In the genomic region with DNA sequence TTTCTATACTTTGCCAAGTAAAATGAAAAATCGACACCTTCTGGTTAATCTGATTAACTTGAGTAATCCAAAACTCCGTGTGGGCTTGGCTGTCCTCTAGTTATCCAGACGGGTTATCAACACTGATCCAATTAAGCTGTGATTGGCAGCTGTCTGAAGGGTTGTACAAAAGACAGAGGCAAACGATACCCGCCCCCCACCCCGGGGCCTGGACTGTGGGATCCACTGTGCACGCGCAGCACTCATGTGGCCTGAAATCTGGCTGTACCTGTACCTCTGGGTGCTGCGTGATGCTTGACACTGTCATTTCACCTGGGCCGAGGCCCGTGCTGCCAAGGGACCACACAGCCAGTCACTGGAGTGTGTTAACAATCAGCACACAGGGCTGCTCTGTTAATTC, we compare ENCODE assay signal across 19 cellular contexts. TPM values are rescaled to one million over a fixed set of nuclear protein-coding genes. Genes with fewer than 3 reads are reported as not detected.
DNase-seq lines count a peak whose midpoint lies in the region; ATAC-seq and TF ChIP-seq lines count a peak whose summit lies in the region.
"Had no signal": no experiment of that assay in that cellular context is flagged by ENCODE, and none has a peak within 500 bp of the region (broad histone marks: within the 10 kb centered on the region; RNA-seq: fewer than 3 reads in every experiment).

No MANE protein-coding gene starts in this region.

- H2AFZ ChIP-seq in neuronal stem cell (ENCODE audit: low read length), result no peak overlapping the region

- peaks cover 3% of the 10 kb centered on the region for H3K79me1 ChIP-seq in neuronal stem cell (ENCODE audit: low read depth, low read length)

- DNase-seq in NCI-H82 (lab: John Stamatoyannopoulos, UW) (peak; percentile 100), esophagus squamous epithelium (lab: John Stamatoyannopoulos, UW) (no peak), neuronal stem cell (ENCODE audit: low spot score) (no peak), tibial nerve (ENCODE audit: low spot score in 2 of 2) (no peak), caudate nucleus (lab: John Stamatoyannopoulos, UW) (no peak)
- no peak for DNase-seq in activated CD4-positive, alpha-beta T cell treated with anti-CD3 and anti-CD28 coated beads for 48 hours
- DNase-seq in stimulated activated naive B cell treated with anti-CD40 and anti-IgM and Interleukin-4, amounts not matched to agents 10 μg/mL and 1 μg/mL and 100 μg/mL, for 72 hours, result no peak
- DNase-seq: activated CD4-positive, CD25-positive, alpha-beta regulatory T cell treated with anti-CD3 and anti-CD28 coated beads, Interleukin-2, amount 50 U/mL, for 72 hours; C1 segment of cervical spinal cord; DMS53; NCI-H1048; NCI-H2171 treated with DMSO at 0.1 percent for 48 hours; NK-92 treated with Interleukin-12 subunit alpha and Interleukin-12 subunit beta, amount 100 ng/mL, for 24 hours; stimulated activated CD4-positive, alpha-beta T cell treated with anti-CD3 and anti-CD28 coated beads, Interleukin-12 subunit alpha, Interleukin-12 subunit beta, amount 100 ng/mL, for 4 hours had no signal

- peak overlapping the region; percentile 35 for H3K18ac ChIP-seq in neuronal stem cell (ENCODE audit: low read length)

- H3K4me1 Mint-ChIP-seq in stimulated activated naive B cell treated with anti-CD40 and anti-IgM and Interleukin-4, amounts not matched to agents 10 μg/mL and 1 μg/mL and 100 μg/mL, for 72 hours, result no peaks in the 10 kb centered on the region

- no peak for ATAC-seq in stimulated activated naive B cell treated with anti-CD40 and anti-IgM and Interleukin-4, amounts not matched to agents 10 μg/mL and 1 μg/mL and 100 μg/mL, for 72 hours (replicated peaks)
- no peak for ATAC-seq in HG03159 (IDR thresholded peaks at IDR 0.05; ENCODE audit: unreplicated experiment)

- intact Hi-C loops in esophagus squamous epithelium (cut with DNase I), result no loop called here

- no peak overlapping the region for H2AK5ac ChIP-seq in neuronal stem cell (ENCODE audit: low read depth, low read length)

- H3K4me1 ChIP-seq in esophagus squamous epithelium (peaks cover 0 to 24% (median 7%) of the 10 kb centered on the region in 3 donors), neuronal stem cell (ENCODE audit: control insufficient read depth in 2 of 2, insufficient read depth in 1 of 2, low read depth in 1 of 2, low read length in 2 of 2) (peaks cover 0 to 5% of the 10 kb centered on the region in 2 donors), tibial nerve (peaks cover 0 to 40% (median 20%) of the 10 kb centered on the region in 4 donors)
- H3K4me1 ChIP-seq: body of pancreas had no signal

- no peaks in the 10 kb centered on the region for H3K27me3 ChIP-seq in esophagus squamous epithelium
- H3K27me3 ChIP-seq in neuronal stem cell (ENCODE audit: control insufficient read depth in 3 of 3, insufficient read depth in 3 of 3, low read depth in 1 of 3, low read length in 3 of 3), result no peaks in the 10 kb centered on the region
- H3K27me3 ChIP-seq in tibial nerve, result no peaks in the 10 kb centered on the region
- H3K27me3 ChIP-seq: body of pancreas had no signal

- TF ChIP-seq POLR2A in esophagus squamous epithelium (IDR thresholded peaks at IDR 0.05) (no peak), tibial nerve (IDR thresholded peaks at IDR 0.05) (no peak)

- H3K4me3 ChIP-seq in esophagus squamous epithelium, result no peak overlapping the region
- no peak overlapping the region for H3K4me3 ChIP-seq in neuronal stem cell (ENCODE audit: low read length in 2 of 2)
- H3K4me3 ChIP-seq in tibial nerve, result no peak overlapping the region
- H3K4me3 ChIP-seq: body of pancreas had no signal

- no peak overlapping the region for H2BK120ac ChIP-seq in neuronal stem cell (ENCODE audit: low read depth, low read length)

- peak overlapping the region in 3 of 4 donors; percentile 77 to 88 (median 84) for H3K27ac ChIP-seq in esophagus squamous epithelium
- no peak overlapping the region for H3K27ac ChIP-seq in neuronal stem cell (replicated peaks; ENCODE audit: low read length)
- peak overlapping the region; percentile 17 to 84 (median 52) for H3K27ac ChIP-seq in tibial nerve
- H3K27ac ChIP-seq in caudate nucleus (ENCODE audit: low read depth, low read length), result no peak overlapping the region
- H3K27ac ChIP-seq: neutrophil had no signal

- H3K27me3 Mint-ChIP-seq in stimulated activated naive B cell treated with anti-CD40 and anti-IgM and Interleukin-4, amounts not matched to agents 10 μg/mL and 1 μg/mL and 100 μg/mL, for 72 hours, result peaks cover 14 to 20% of the 10 kb centered on the region in 2 donors

- no peak overlapping the region for H3K4me3 Mint-ChIP-seq in stimulated activated naive B cell treated with anti-CD40 and anti-IgM and Interleukin-4, amounts not matched to agents 10 μg/mL and 1 μg/mL and 100 μg/mL, for 72 hours
- H3K4me3 Mint-ChIP-seq: stimulated activated naive CD8-positive, alpha-beta T cell treated with anti-CD3 and anti-CD28 coated beads, Interleukin-15, Interleukin-2, amounts not matched to agents 100 ng/mL and 50 ng/mL, for 24 hours had no signal

- H3K23ac ChIP-seq in neuronal stem cell (ENCODE audit: low read depth, low read length, poor library complexity), result no peak overlapping the region

- H3K27ac Mint-ChIP-seq in stimulated activated naive B cell treated with anti-CD40 and anti-IgM and Interleukin-4, amounts not matched to agents 10 μg/mL and 1 μg/mL and 100 μg/mL, for 72 hours, result no peak overlapping the region
- H3K27ac Mint-ChIP-seq: stimulated activated naive CD8-positive, alpha-beta T cell treated with anti-CD3 and anti-CD28 coated beads, Interleukin-15, Interleukin-2, amounts not matched to agents 100 ng/mL and 50 ng/mL, for 24 hours had no signal

- no peak overlapping the region for H4K8ac ChIP-seq in neuronal stem cell (ENCODE audit: low read depth, low read length)

- no peak overlapping the region for H3K14ac ChIP-seq in neuronal stem cell (ENCODE audit: low read length)

- no peaks in the 10 kb centered on the region for H3K9me3 Mint-ChIP-seq in stimulated activated naive B cell treated with anti-CD40 and anti-IgM and Interleukin-4, amounts not matched to agents 10 μg/mL and 1 μg/mL and 100 μg/mL, for 72 hours
- H3K9me3 Mint-ChIP-seq: stimulated activated naive CD8-positive, alpha-beta T cell treated with anti-CD3 and anti-CD28 coated beads, Interleukin-15, Interleukin-2, amounts not matched to agents 100 ng/mL and 50 ng/mL, for 24 hours had no signal

- peak overlapping the region; percentile 70 for H3K9ac ChIP-seq in neuronal stem cell (ENCODE audit: low read depth, low read length, poor library complexity)

- H3K4me2 ChIP-seq in neuronal stem cell (ENCODE audit: insufficient read depth, low read length, poor library complexity, severe bottlenecking), result no peak overlapping the region

- no peak overlapping the region for H2BK12ac ChIP-seq in neuronal stem cell (ENCODE audit: low read length)

- H3K36me3 Mint-ChIP-seq in stimulated activated naive B cell treated with anti-CD40 and anti-IgM and Interleukin-4, amounts not matched to agents 10 μg/mL and 1 μg/mL and 100 μg/mL, for 72 hours, result no peaks in the 10 kb centered on the region

- H2BK15ac ChIP-seq in neuronal stem cell (ENCODE audit: low read length), result no peak overlapping the region

- H3K36me3 ChIP-seq in esophagus squamous epithelium (no peaks in the 10 kb centered on the region), neuronal stem cell (replicated peaks in 1 of 2; ENCODE audit: control insufficient read depth in 2 of 2, insufficient read depth in 2 of 2, low read length in 2 of 2) (peaks cover 12 to 77% of the 10 kb centered on the region in 2 donors), tibial nerve (peaks cover 0 to 33% (median 0%) of the 10 kb centered on the region in 3 donors)
- H3K36me3 ChIP-seq: neutrophil had no signal

- H4K91ac ChIP-seq in neuronal stem cell (ENCODE audit: low read depth, low read length, poor library complexity), result no peak overlapping the region

- no peak for TF ChIP-seq EP300 in tibial nerve (IDR thresholded peaks at IDR 0.05)

- no peak overlapping the region for H2BK5ac ChIP-seq in neuronal stem cell (ENCODE audit: low read length)

- no peak overlapping the region for H3K4ac ChIP-seq in neuronal stem cell (ENCODE audit: low read length)

- no peaks in the 10 kb centered on the region for H3K9me3 ChIP-seq in esophagus squamous epithelium
- H3K9me3 ChIP-seq in neuronal stem cell (replicated peaks in 1 of 2; ENCODE audit: control insufficient read depth in 2 of 2, insufficient read depth in 1 of 2, low read depth in 1 of 2, low read length in 2 of 2), result no peaks in the 10 kb centered on the region
- H3K9me3 ChIP-seq in tibial nerve, result no peaks in the 10 kb centered on the region
- H3K9me3 ChIP-seq: body of pancreas, neutrophil had no signal

- 73 to 78% methylated on average over 5 to 7 of the region's 11 CpGs for WGBS in esophagus squamous epithelium, 2 donors
- no CpG with 5 or more reads among the region's 11 CpGs for WGBS in neuronal stem cell (ENCODE audit: extremely low coverage in 2 of 2, insufficient read length in 2 of 2, insufficient replicate concordance in 1 of 2), 2 donors
- 77 to 83% methylated on average over 11 of the region's 11 CpGs for WGBS in tibial nerve, 2 donors

- TF ChIP-seq CTCF in esophagus squamous epithelium (IDR thresholded peaks at IDR 0.05), result no peak
- no peak for TF ChIP-seq CTCF in tibial nerve (IDR thresholded peaks at IDR 0.05)

RNA-seq across cellular contexts. Expression of a gene that starts 53.5 kb away (rescaled TPM):
- total RNA-seq in esophagus squamous epithelium (100 to 1,000 TPM in 1 of 4 donors, 10 to 100 TPM in 3; 11.9 to 102 (median 43.5) TPM), tibial nerve (100 to 1,000 TPM; 576 to 821 (median 658) TPM)
- 117 TPM for polyA plus RNA-seq in neuronal stem cell (2013, experiment 1 of 2)
- polyA plus RNA-seq in neuronal stem cell (2013, experiment 2 of 2), result 118 TPM
- total RNA-seq: T-helper 2 cell treated with Interferon-gamma antibody and Interleukin-4, amounts not matched to agents 100 ng/mL and 5 ng/mL, for 36 hours had no signal

RNA-seq across cellular contexts. Expression of a gene that starts 53.6 kb away (rescaled TPM):
- 10 to 100 TPM in 3 of 4 donors, 1 to 10 TPM in 1; 8.9 to 97.1 (median 40.2) TPM for total RNA-seq in esophagus squamous epithelium
- 42.8 TPM for polyA plus RNA-seq in neuronal stem cell (2013, experiment 1 of 2)
- 45.1 TPM for polyA plus RNA-seq in neuronal stem cell (2013, experiment 2 of 2)
- total RNA-seq in tibial nerve, result 100 to 1,000 TPM; 385 to 583 (median 526) TPM
- total RNA-seq: T-helper 2 cell treated with Interferon-gamma antibody and Interleukin-4, amounts not matched to agents 100 ng/mL and 5 ng/mL, for 36 hours had no signal

Comparison
In these comparisons a context has a peak if more than half of its experiments do, and no peak if none do; other contexts are left out.
1. H3K27ac ChIP-seq: peak in esophagus squamous epithelium (3 of 4) and tibial nerve (4 of 4); none in neuronal stem cell (single experiment) and caudate nucleus (single experiment).
2. RNA of a gene that starts 53.5 kb away (total RNA-seq): 576 to 821 TPM in tibial nerve; 11.9 to 102 TPM in esophagus squamous epithelium; every median in the first group is over 4 times any median in the second.